Comparison of ENCODE assay signal across 10 cellular contexts in the genomic region with DNA sequence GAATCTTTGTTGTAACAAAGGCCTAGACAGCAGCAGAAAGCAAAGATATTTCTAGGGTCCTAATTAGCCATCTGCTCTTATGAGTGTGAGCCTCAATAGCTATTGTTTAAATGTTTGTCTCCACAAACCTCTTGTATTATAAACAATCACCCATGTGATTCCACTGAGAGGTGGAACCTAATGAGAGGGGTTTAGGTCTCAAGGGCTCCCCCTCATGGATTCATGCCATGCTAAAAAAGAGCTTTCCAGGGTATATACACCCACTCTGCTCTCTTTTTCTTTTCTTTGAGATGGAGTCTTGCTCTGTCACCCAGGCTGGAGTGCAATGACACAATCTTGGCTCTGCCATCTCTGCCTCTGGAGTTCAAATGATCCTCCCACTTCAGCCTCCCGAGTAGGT. TPM values are rescaled to one million over a fixed set of nuclear protein-coding genes. Genes with fewer than 3 reads are reported as not detected.
DNase-seq lines count a peak whose midpoint lies in the region; ATAC-seq and TF ChIP-seq lines count a peak whose summit lies in the region.
"Had no signal": no experiment of that assay in that cellular context is flagged by ENCODE, and none has a peak within 500 bp of the region (broad histone marks: within the 10 kb centered on the region; RNA-seq: fewer than 3 reads in every experiment).

No MANE protein-coding gene starts in this region.

- H3K36me3 Mint-ChIP-seq in endothelial cell (ENCODE audit: low read depth, unreplicated experiment), result no peaks in the 10 kb centered on the region
- peaks cover 4% of the 10 kb centered on the region for H3K36me3 Mint-ChIP-seq in effector memory CD8-positive, alpha-beta T cell (ENCODE audit: insufficient read depth)

- H3K4me1 Mint-ChIP-seq in endothelial cell (ENCODE audit: unreplicated experiment), result peaks cover 7% of the 10 kb centered on the region
- H3K4me1 Mint-ChIP-seq in effector memory CD8-positive, alpha-beta T cell (ENCODE audit: low read depth in 2 of 2), result no peaks in the 10 kb centered on the region

- ATAC-seq in GM18498 (IDR thresholded peaks at IDR 0.05; ENCODE audit: unreplicated experiment) (peak; percentile 68), GM21619 (IDR thresholded peaks at IDR 0.05; ENCODE audit: unreplicated experiment) (peak; percentile 61), HG03520 (IDR thresholded peaks at IDR 0.05; ENCODE audit: unreplicated experiment) (peak; percentile 59)
- no peak for ATAC-seq in effector memory CD8-positive, alpha-beta T cell (replicated peaks)

- no peaks in the 10 kb centered on the region for H3K9me3 Mint-ChIP-seq in endothelial cell (ENCODE audit: unreplicated experiment)
- H3K9me3 Mint-ChIP-seq in effector memory CD8-positive, alpha-beta T cell, result no peaks in the 10 kb centered on the region

- DNase-seq in endothelial cell (ENCODE audit: low spot score), result peak; percentile 46
- DNase-seq in effector memory CD8-positive, alpha-beta T cell, result no peak
- no peak for DNase-seq in activated CD8-positive, alpha-beta memory T cell treated with anti-CD3 and anti-CD28 coated beads for 24 hours
- no peak for DNase-seq in kidney tubule cell (ENCODE audit: low spot score)
- no peak for DNase-seq in ureter (ENCODE audit: low spot score)

- TF ChIP-seq CTCF in endothelial cell (IDR thresholded peaks at IDR 0.05; ENCODE audit: unreplicated experiment), result no peak

- H3K4me3 Mint-ChIP-seq in endothelial cell (ENCODE audit: unreplicated experiment), result no peak overlapping the region
- H3K4me3 Mint-ChIP-seq in effector memory CD8-positive, alpha-beta T cell, result no peak overlapping the region

- H3K27ac Mint-ChIP-seq in endothelial cell (ENCODE audit: unreplicated experiment), result no peak overlapping the region
- no peak overlapping the region for H3K27ac Mint-ChIP-seq in effector memory CD8-positive, alpha-beta T cell

- H3K27me3 Mint-ChIP-seq in endothelial cell (ENCODE audit: unreplicated experiment), result peaks cover 3% of the 10 kb centered on the region
- peaks cover 26 to 80% of the 10 kb centered on the region in 2 donors for H3K27me3 Mint-ChIP-seq in effector memory CD8-positive, alpha-beta T cell

RNA-seq across cellular contexts. Expression of a gene that starts 42.1 kb away (rescaled TPM):
- total RNA-seq in endothelial cell (ENCODE audit: unreplicated experiment), result 1.8 TPM
- total RNA-seq in ureter, result 2.6 TPM

RNA-seq across cellular contexts. Expression of a gene that starts 58.4 kb away (rescaled TPM):
- total RNA-seq in endothelial cell (ENCODE audit: unreplicated experiment) (0.85 TPM), ureter (not detected)
- total RNA-seq: activated CD8-positive, alpha-beta memory T cell treated with anti-CD3 and anti-CD28 coated beads for 36 hours; fibroblast of villous mesenchyme had no signal
